Comparison of ENCODE assay signal across 18 cellular contexts in genomic region chr20:15703171-15703911, GRCh38.
A peak's percentile ranks its signal among the peaks of the same experiment; 100 is the strongest.
DNase-seq lines count a peak whose midpoint lies in the region; FAIRE-seq and TF ChIP-seq lines count a peak whose summit lies in the region.
"Had no signal": no experiment of that assay in that cellular context is flagged by ENCODE, and none has a peak within 500 bp of the region (broad histone marks: within the 10 kb centered on the region; RNA-seq: fewer than 3 reads in every experiment).

No MANE protein-coding gene starts in this region.

- no peaks in the 10 kb centered on the region for H3K27me3 ChIP-seq in bronchial epithelial cell (ENCODE audit: control insufficient read depth, insufficient read depth, low read length)
- H3K27me3 ChIP-seq: stomach had no signal

- TF ChIP-seq CTCF in bronchial epithelial cell (IDR thresholded peaks at IDR 0.05; ENCODE audit: insufficient read depth, low read length, severe bottlenecking): no peak

- H3K36me3 ChIP-seq in bronchial epithelial cell (ENCODE audit: control insufficient read depth, insufficient read depth, low read length): no peaks in the 10 kb centered on the region
- H3K36me3 ChIP-seq: stomach had no signal

- peak; percentile 13 for FAIRE-seq in bronchial epithelial cell (lab: Jason Lieb, UNC)
- FAIRE-seq: GM19239, H54, K562 had no signal

- H3K4me3 ChIP-seq in bronchial epithelial cell (ENCODE audit: low read depth, low read length): no peak overlapping the region
- H3K4me3 ChIP-seq: K562, psoas muscle, stomach had no signal

- peak; percentile 43 for DNase-seq in ELR (ENCODE audit: low read depth)
- peak; percentile 38 to 86 for DNase-seq in NOMO-1 (lab: John Stamatoyannopoulos, UW; ENCODE audit: unreplicated experiment in 2 of 2)
- peak; percentile 98 for DNase-seq in bronchial epithelial cell (ENCODE audit: low read depth)
- peak; percentile 28 for DNase-seq in myocyte (ENCODE audit: low read depth)
- no peak for DNase-seq in superior temporal gyrus (ENCODE audit: extremely low spot score)
- DNase-seq in globus pallidus (ENCODE audit: low spot score): no peak
- DNase-seq in activated T-cell treated with anti-CD3 and anti-CD28 coated beads for 4 hours: no peak
- DNase-seq in pons (ENCODE audit: low spot score): no peak
- DNase-seq: amniotic stem cell; CD4-positive, alpha-beta memory T cell; effector CD8-positive, alpha-beta T cell; NCI-H2081; psoas muscle; stimulated activated CD4-positive, alpha-beta T cell treated with anti-CD3 and anti-CD28 coated beads, Interleukin-4, amount 100 ng/mL, for 24 hours; stomach had no signal

Comparison
In these comparisons a context has a peak if more than half of its experiments do, and no peak if none do; other contexts are left out.
1. DNase-seq: peak in ELR (single experiment), NOMO-1 (2 of 2), bronchial epithelial cell (single experiment) and myocyte (single experiment); none in superior temporal gyrus (single experiment), globus pallidus (single experiment), activated T-cell treated with anti-CD3 and anti-CD28 coated beads for 4 hours (single experiment) and pons (single experiment).